Comparison of ENCODE assay signal across 15 cellular contexts in genomic region chr2:1603059-1603458, GRCh38.
A peak's percentile ranks its signal among the peaks of the same experiment; 100 is the strongest.
DNase-seq lines count a peak whose midpoint lies in the region; ATAC-seq and TF ChIP-seq lines count a peak whose summit lies in the region.
"Had no signal": no experiment of that assay in that cellular context is flagged by ENCODE, and none has a peak within 500 bp of the region (broad histone marks: within the 10 kb centered on the region; RNA-seq: fewer than 3 reads in every experiment).

No MANE protein-coding gene starts in this region.

- no peak overlapping the region for H2AFZ ChIP-seq in neuronal stem cell (ENCODE audit: low read length)

- no peak for ATAC-seq in Right ventricle myocardium superior (ENCODE audit: poor library complexity)
- ATAC-seq in RWPE2 (ENCODE audit: low read depth) = no peak
- ATAC-seq in upper lobe of right lung = no peak
- ATAC-seq in GM19397 (IDR thresholded peaks at IDR 0.05; ENCODE audit: unreplicated experiment) = no peak

- intact Hi-C loops in cardiac septum (cut with DNase I) (no loop called here), Right ventricle myocardium superior (cut with DNase I) (no loop called here), upper lobe of right lung (cut with DNase I) (no loop called here)

- H3K14ac ChIP-seq in neuronal stem cell (ENCODE audit: low read length) = no peak overlapping the region

- H2BK15ac ChIP-seq in neuronal stem cell (ENCODE audit: low read length) = no peak overlapping the region

- H2AK5ac ChIP-seq in neuronal stem cell (ENCODE audit: low read depth, low read length) = no peak overlapping the region

- peak overlapping the region; percentile 24 for H2BK12ac ChIP-seq in neuronal stem cell (ENCODE audit: low read length)

- TF ChIP-seq CTCF in RWPE2 (IDR thresholded peaks at IDR 0.05; ENCODE audit: poor library complexity, severe bottlenecking) = no peak
- no peak for TF ChIP-seq CTCF in upper lobe of right lung (IDR thresholded peaks at IDR 0.05)

- no peak overlapping the region for H3K4ac ChIP-seq in neuronal stem cell (ENCODE audit: low read length)

- H3K4me2 ChIP-seq in neuronal stem cell (ENCODE audit: insufficient read depth, low read length, poor library complexity, severe bottlenecking) = no peak overlapping the region

- DNase-seq in cardiac septum (ENCODE audit: low spot score) (peak; percentile 70), Right ventricle myocardium superior (no peak), RWPE2 (ENCODE audit: low spot score) (peak; percentile 31), neuronal stem cell (ENCODE audit: low spot score) (no peak), upper lobe of right lung (peak; percentile 52), GM19238 (ENCODE audit: insufficient read length, low spot score) (no peak), SIG-M5 treated with dmso at 0.1 percent for 504 hours (lab: John Stamatoyannopoulos, UW; ENCODE audit: unreplicated experiment) (no peak)
- DNase-seq: 8988T; AML-193; CD4-positive, CD25-positive, alpha-beta regulatory T cell; DMS53; GF-D8 had no signal

- no peak overlapping the region for H3K23ac ChIP-seq in neuronal stem cell (ENCODE audit: low read depth, low read length, poor library complexity)

- H3K27me3 ChIP-seq in RWPE2 (ENCODE audit: insufficient read depth, poor library complexity, severe bottlenecking) (no peaks in the 10 kb centered on the region), neuronal stem cell (ENCODE audit: control insufficient read depth in 3 of 3, insufficient read depth in 3 of 3, low read depth in 1 of 3, low read length in 3 of 3) (no peaks in the 10 kb centered on the region), upper lobe of right lung (no peaks in the 10 kb centered on the region)
- H3K27me3 ChIP-seq: BLaER1 had no signal

- peaks cover 5% of the 10 kb centered on the region for H3K4me1 ChIP-seq in RWPE2 (ENCODE audit: insufficient read depth, poor library complexity, severe bottlenecking)
- peaks cover 0 to 3% of the 10 kb centered on the region in 2 donors for H3K4me1 ChIP-seq in neuronal stem cell (ENCODE audit: control insufficient read depth in 2 of 2, insufficient read depth in 1 of 2, low read depth in 1 of 2, low read length in 2 of 2)
- peaks cover 23% of the 10 kb centered on the region for H3K4me1 ChIP-seq in upper lobe of right lung

- WGBS in neuronal stem cell (ENCODE audit: extremely low coverage in 2 of 2, insufficient read length in 2 of 2, insufficient replicate concordance in 1 of 2), 2 donors = no CpG with 5 or more reads among the region's 15 CpGs

- no peak overlapping the region for H3K9ac ChIP-seq in neuronal stem cell (ENCODE audit: low read depth, low read length, poor library complexity)
- H3K9ac ChIP-seq: BLaER1 had no signal

- no peak overlapping the region for H4K91ac ChIP-seq in neuronal stem cell (ENCODE audit: low read depth, low read length, poor library complexity)

- H3K4me3 ChIP-seq in RWPE2 (ENCODE audit: severe bottlenecking) (no peak overlapping the region), neuronal stem cell (ENCODE audit: low read length in 2 of 2) (no peak overlapping the region), upper lobe of right lung (no peak overlapping the region)
- H3K4me3 ChIP-seq: BLaER1 had no signal

- H4K8ac ChIP-seq in neuronal stem cell (ENCODE audit: low read depth, low read length) = no peak overlapping the region

- H3K79me1 ChIP-seq in neuronal stem cell (ENCODE audit: low read depth, low read length) = no peaks in the 10 kb centered on the region

- no peak overlapping the region for H2BK5ac ChIP-seq in neuronal stem cell (ENCODE audit: low read length)

- H3K27ac ChIP-seq in RWPE2 (ENCODE audit: poor library complexity, severe bottlenecking) (no peak overlapping the region), neuronal stem cell (replicated peaks; ENCODE audit: low read length) (no peak overlapping the region), upper lobe of right lung (no peak overlapping the region)
- H3K27ac ChIP-seq: HL-60 had no signal

- H3K18ac ChIP-seq in neuronal stem cell (ENCODE audit: low read length) = peak overlapping the region; percentile 54

- H3K36me3 ChIP-seq in RWPE2 (ENCODE audit: low read depth) (no peaks in the 10 kb centered on the region), neuronal stem cell (replicated peaks in 1 of 2; ENCODE audit: control insufficient read depth in 2 of 2, insufficient read depth in 2 of 2, low read length in 2 of 2) (peaks cover 0 to 2% of the 10 kb centered on the region in 2 donors), upper lobe of right lung (no peaks in the 10 kb centered on the region)
- H3K36me3 ChIP-seq: BLaER1 had no signal

- H3K9me3 ChIP-seq in RWPE2 (ENCODE audit: severe bottlenecking) (no peaks in the 10 kb centered on the region), neuronal stem cell (replicated peaks in 1 of 2; ENCODE audit: control insufficient read depth in 2 of 2, insufficient read depth in 1 of 2, low read depth in 1 of 2, low read length in 2 of 2) (no peaks in the 10 kb centered on the region), upper lobe of right lung (no peaks in the 10 kb centered on the region)
- H3K9me3 ChIP-seq: BLaER1 had no signal

- H2BK120ac ChIP-seq in neuronal stem cell (ENCODE audit: low read depth, low read length) = no peak overlapping the region

Comparison
In these comparisons a context has a peak if more than half of its experiments do, and no peak if none do; other contexts are left out.
1. DNase-seq: peak in cardiac septum (single experiment), RWPE2 (single experiment) and upper lobe of right lung (single experiment); none in Right ventricle myocardium superior (single experiment), neuronal stem cell (single experiment), GM19238 (single experiment) and SIG-M5 treated with dmso at 0.1 percent for 504 hours (single experiment).